ENCODE assay signal across 8 cellular contexts in the genomic region with DNA sequence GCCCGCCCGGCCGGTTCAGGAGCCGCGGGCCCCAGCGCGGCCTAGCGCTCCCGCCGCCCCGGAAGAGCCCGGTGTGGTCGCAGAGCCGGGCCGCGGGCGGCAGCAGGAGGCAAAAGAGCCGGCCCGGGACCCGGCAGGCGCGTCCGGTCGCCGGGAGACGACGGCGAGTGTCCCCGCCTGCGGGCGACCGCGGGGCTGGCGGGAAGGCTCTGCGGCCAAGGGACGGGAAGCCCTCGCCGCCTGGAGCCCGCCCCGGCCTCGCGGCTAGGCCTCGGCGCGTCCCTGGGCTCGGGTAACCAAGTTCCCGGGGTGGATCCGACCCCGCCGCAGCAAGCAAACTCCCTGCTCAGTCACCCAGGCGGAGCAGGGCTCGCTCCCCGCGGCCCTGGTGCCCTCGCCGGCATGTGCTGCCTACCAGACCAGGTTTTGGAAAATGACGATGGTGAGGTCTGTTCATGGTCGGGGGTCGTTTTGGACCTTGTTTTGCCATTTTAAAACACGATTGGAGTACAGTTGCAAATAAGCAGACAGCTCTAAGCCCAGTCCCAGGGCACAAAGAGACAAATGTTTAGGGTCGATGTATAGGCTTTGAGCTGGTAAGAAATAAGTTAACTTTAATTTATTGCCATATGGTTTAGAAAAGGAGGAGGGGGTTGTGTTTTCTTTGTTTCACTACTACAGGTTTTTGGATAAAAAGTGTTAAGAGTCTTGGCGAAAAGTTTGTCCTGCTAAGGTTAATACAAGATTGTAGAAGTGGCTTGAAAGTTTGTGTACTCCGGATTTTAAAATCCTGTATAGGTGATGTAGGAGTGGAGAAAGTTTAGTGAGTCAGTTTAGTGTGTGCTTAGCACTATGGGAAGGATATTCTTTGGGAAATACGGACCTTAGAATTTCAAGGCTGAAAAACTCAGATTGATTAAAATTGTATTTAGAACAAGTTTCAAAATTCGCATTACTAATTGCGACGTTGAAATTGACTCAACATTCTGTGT.
DNase-seq lines count a peak whose midpoint lies in the region; ATAC-seq and TF ChIP-seq lines count a peak whose summit lies in the region.

No MANE protein-coding gene starts in this region.

- TF ChIP-seq EP300 in Ishikawa (IDR thresholded peaks at IDR 0.05; ENCODE audit: borderline replicate concordance), result no peak

- H3K27ac ChIP-seq in caudate nucleus (ENCODE audit: low read depth, low read length), result peak overlapping the region; percentile 70

- DNase-seq in DMS53 treated with DMSO at 0.1 percent for 48 hours (lab: John Stamatoyannopoulos, UW; ENCODE audit: unreplicated experiment) (peak; percentile 30), caudate nucleus (lab: John Stamatoyannopoulos, UW) (peak in 49 of 61 donors; percentile 2 to 68 (median 23)), left kidney (ENCODE audit: low read depth, low spot score) (peak; percentile 84), NCI-H1048 (lab: John Stamatoyannopoulos, UW) (no peak)
- DNase-seq in activated CD4-positive, CD25-positive, alpha-beta regulatory T cell treated with anti-CD3 and anti-CD28 coated beads, Interleukin-2, amount 50 U/mL, for 16 hours (ENCODE audit: low read depth, low spot score), result peak; percentile 43
- peak; percentile 54 to 60 for DNase-seq in stimulated activated CD4-positive, alpha-beta T cell treated with anti-CD3 and anti-CD28 coated beads, Interleukin-2, amount 100 ng/mL, for 48 hours

- peak; percentile 23 for ATAC-seq in GM21526 (IDR thresholded peaks at IDR 0.05; ENCODE audit: low FRiP score, unreplicated experiment)

- TF ChIP-seq RAD21 in Ishikawa (IDR thresholded peaks at IDR 0.05; ENCODE audit: low read depth), result no peak

TF ChIP-seq in Ishikawa, 13 proteins besides CTCF, POLR2A, EP300 and RAD21:
- TF ChIP-seq MAX (IDR thresholded peaks at IDR 0.05) (peak; percentile 69), TAF1 (IDR thresholded peaks at IDR 0.05; ENCODE audit: low read depth) (peak; percentile 73; the same call in 1 of the 2 replicates), TEAD4 (IDR thresholded peaks at IDR 0.05) (no peak), ZBTB7A (IDR thresholded peaks at IDR 0.05; ENCODE audit: low read depth) (peak; percentile 39; the same call in 1 of the 2 replicates), USF1 (IDR thresholded peaks at IDR 0.05) (peak; percentile 17; the same call in 1 of the 2 replicates)
TF ChIP-seq in Ishikawa: peak in this region for 4.
